Comparison of ENCODE assay signal across 8 cellular contexts in the genomic region with DNA sequence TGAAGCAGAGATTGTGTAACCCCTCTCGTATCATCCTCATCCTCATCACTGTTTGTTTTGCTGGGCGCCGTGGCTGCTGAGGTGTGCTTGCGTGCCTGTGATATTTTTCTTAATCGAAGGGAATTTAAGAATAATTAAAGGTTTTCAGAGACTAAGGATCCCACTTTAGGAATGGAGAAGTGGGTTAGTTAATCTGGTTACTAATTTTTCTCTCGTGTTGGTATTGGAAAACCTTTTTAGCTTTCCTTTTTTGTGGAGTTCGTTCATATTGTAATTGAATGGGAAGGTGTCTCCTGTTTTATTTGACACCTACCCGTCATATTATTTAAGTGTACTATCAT. TPM values are rescaled to one million over a fixed set of nuclear protein-coding genes. Genes with fewer than 3 reads are reported as not detected.
DNase-seq lines count a peak whose midpoint lies in the region; ATAC-seq and TF ChIP-seq lines count a peak whose summit lies in the region.

No MANE protein-coding gene starts in this region.

- H3K27me3 Mint-ChIP-seq in activated naive CD4-positive, alpha-beta T cell treated with anti-CD3 and anti-CD28 coated beads, Interleukin-2, amount 10 ng/mL, durations not matched to agents 7 days and 5 days: peaks cover 20% of the 10 kb centered on the region
- no peaks in the 10 kb centered on the region for H3K27me3 Mint-ChIP-seq in activated T-helper 17 cell treated with anti-CD3 and anti-CD28 coated beads, Interleukin-2, amount 50 U/mL, for 72 hours

- H3K27ac ChIP-seq in suprapubic skin: peak overlapping the region; percentile 97

- no peak for TF ChIP-seq CTCF in suprapubic skin (IDR thresholded peaks at IDR 0.05)

- CTCF ChIA-PET in activated naive CD4-positive, alpha-beta T cell treated with anti-CD3 and anti-CD28 coated beads, Interleukin-2, amount 10 ng/mL, durations not matched to agents 7 days and 5 days (lab: Charles Lee): interaction anchor here (0.8 to 1.0 kb wide), 2 partner anchors 108 to 157 kb away, joined by 3 read pairs; no protein-coding TSS in a partner anchor

- DNase-seq in activated naive CD4-positive, alpha-beta T cell treated with anti-CD3 and anti-CD28 coated beads, Interleukin-2, amount 10 ng/mL, durations not matched to agents 7 days and 5 days: no peak
- no peak for DNase-seq in activated naive CD4-positive, alpha-beta T cell (lab: John Stamatoyannopoulos, UW)
- no peak for DNase-seq in suprapubic skin (ENCODE audit: low spot score in 2 of 2)
- DNase-seq in AG08395 (ENCODE audit: low spot score): no peak
- DNase-seq in GM19238 (ENCODE audit: insufficient read length, low spot score): no peak

- H3K27ac Mint-ChIP-seq in activated naive CD4-positive, alpha-beta T cell treated with anti-CD3 and anti-CD28 coated beads, Interleukin-2, amount 10 ng/mL, durations not matched to agents 7 days and 5 days: peak overlapping the region; percentile 80
- H3K27ac Mint-ChIP-seq in activated T-helper 17 cell treated with anti-CD3 and anti-CD28 coated beads, Interleukin-2, amount 50 U/mL, for 72 hours: peak overlapping the region; percentile 78

- peaks cover 25% of the 10 kb centered on the region for H3K4me1 Mint-ChIP-seq in activated naive CD4-positive, alpha-beta T cell treated with anti-CD3 and anti-CD28 coated beads, Interleukin-2, amount 10 ng/mL, durations not matched to agents 7 days and 5 days
- H3K4me1 Mint-ChIP-seq in activated T-helper 17 cell treated with anti-CD3 and anti-CD28 coated beads, Interleukin-2, amount 50 U/mL, for 72 hours: peaks cover 16% of the 10 kb centered on the region

- ATAC-seq in activated T-helper 17 cell treated with anti-CD3 and anti-CD28 coated beads, Interleukin-2, amount 50 U/mL, for 72 hours (replicated peaks): no peak
- no peak for ATAC-seq in HG02884 (IDR thresholded peaks at IDR 0.05; ENCODE audit: unreplicated experiment)

- no peak for TF ChIP-seq POLR2A in suprapubic skin (IDR thresholded peaks at IDR 0.05)

- H3K4me3 Mint-ChIP-seq in activated naive CD4-positive, alpha-beta T cell treated with anti-CD3 and anti-CD28 coated beads, Interleukin-2, amount 10 ng/mL, durations not matched to agents 7 days and 5 days: peak overlapping the region; percentile 93
- peak overlapping the region; percentile 88 for H3K4me3 Mint-ChIP-seq in activated T-helper 17 cell treated with anti-CD3 and anti-CD28 coated beads, Interleukin-2, amount 50 U/mL, for 72 hours

- H3K27me3 ChIP-seq in suprapubic skin: no peaks in the 10 kb centered on the region

- 3% methylated on average over 8 of the region's 8 CpGs for WGBS in suprapubic skin

- no peak for TF ChIP-seq EP300 in suprapubic skin (IDR thresholded peaks at IDR 0.05)

- H3K36me3 Mint-ChIP-seq in activated naive CD4-positive, alpha-beta T cell treated with anti-CD3 and anti-CD28 coated beads, Interleukin-2, amount 10 ng/mL, durations not matched to agents 7 days and 5 days: peaks cover 6% of the 10 kb centered on the region
- peaks cover 23% of the 10 kb centered on the region for H3K36me3 Mint-ChIP-seq in activated T-helper 17 cell treated with anti-CD3 and anti-CD28 coated beads, Interleukin-2, amount 50 U/mL, for 72 hours (ENCODE audit: low read depth)

- H3K9me3 Mint-ChIP-seq in activated naive CD4-positive, alpha-beta T cell treated with anti-CD3 and anti-CD28 coated beads, Interleukin-2, amount 10 ng/mL, durations not matched to agents 7 days and 5 days: no peaks in the 10 kb centered on the region
- no peaks in the 10 kb centered on the region for H3K9me3 Mint-ChIP-seq in activated T-helper 17 cell treated with anti-CD3 and anti-CD28 coated beads, Interleukin-2, amount 50 U/mL, for 72 hours

- no peaks in the 10 kb centered on the region for H3K9me3 ChIP-seq in iPS-18c (ENCODE audit: control insufficient read depth, insufficient read depth, low read length)
- no peaks in the 10 kb centered on the region for H3K9me3 ChIP-seq in suprapubic skin

- peaks cover 20% of the 10 kb centered on the region for H3K4me1 ChIP-seq in suprapubic skin

- H3K36me3 ChIP-seq in suprapubic skin: peaks cover 5% of the 10 kb centered on the region

- H3K4me3 ChIP-seq in iPS-18c (ENCODE audit: insufficient read depth, low read depth, low read length) (peak overlapping the region; percentile 98), suprapubic skin (peak overlapping the region; percentile 99)

RNA-seq across cellular contexts. Expression of a gene that starts 1.3 kb away (rescaled TPM):
- total RNA-seq in activated T-helper 17 cell treated with anti-CD3 and anti-CD28 coated beads, Interleukin-2, amount 50 U/mL, for 72 hours: 10 to 100 TPM; 11.8 to 16.2 TPM
- total RNA-seq in suprapubic skin: 10 to 100 TPM; 22.4 to 60.3 (median 29.2) TPM
